In genomic region chr10:71615538-71616329, GRCh38 we compare ENCODE assay signal across 33 cellular contexts.
"Had no signal": no experiment of that assay in that cellular context is flagged by ENCODE, and none has a peak within 500 bp of the region (broad histone marks: within the 10 kb centered on the region; RNA-seq: fewer than 3 reads in every experiment).

No MANE protein-coding gene starts in this region.

- H3K9me2 ChIP-seq: SK-N-SH had no signal

- H3K36me3 ChIP-seq: cardiac muscle cell, MG63, Peyer's patch, SJSA1 had no signal

- H3K27ac ChIP-seq: cardiac muscle cell, SJSA1, VCaP had no signal

- ATAC-seq: activated CD8-positive, alpha-beta T cell treated with anti-CD3 and anti-CD28 coated beads for 36 hours; activated T-cell treated with anti-CD3 and anti-CD28 coated beads, Interleukin-2, amount 50 U/mL, for 72 hours; activated T-helper 17 cell treated with anti-CD3 and anti-CD28 coated beads, Interleukin-2, amount 50 U/mL, for 72 hours had no signal

- H3K4me3 ChIP-seq: cardiac muscle cell, MG63, Peyer's patch, SJSA1 had no signal

- DNase-seq: activated CD4-positive, alpha-beta T cell treated with anti-CD3 and anti-CD28 coated beads, Interleukin-2, amount 10 ng/mL, durations not matched to agents 24 days and 14 days; activated CD4-positive, alpha-beta T cell treated with anti-CD3 and anti-CD28 coated beads, Interleukin-2, amount 50 U/mL, for 4 hours; activated CD4-positive, CD25-positive, alpha-beta regulatory T cell; activated CD8-positive, alpha-beta T cell treated with anti-CD3 and anti-CD28 coated beads for 36 hours; activated effector memory CD4-positive, alpha-beta T cell treated with anti-CD3 and anti-CD28 coated beads, Interleukin-2, amount 50 U/mL, for 16 hours; activated naive CD4-positive, alpha-beta T cell; activated naive CD4-positive, alpha-beta T cell treated with anti-CD3 and anti-CD28 coated beads, Interleukin-2, amount 50 U/mL, for 16 hours; activated naive CD8-positive, alpha-beta T cell treated with anti-CD3 and anti-CD28 coated beads for 36 hours; activated T-cell treated with anti-CD3 and anti-CD28 coated beads, Interleukin-2, amount 50 U/mL, for 1 hour; activated T-cell treated with anti-CD3 and anti-CD28 coated beads, Interleukin-2, amount 50 U/mL, for 72 hours; amniotic stem cell; aorta; Kasumi-1; MG63; NCI-H1048; NCI-H1105 treated with DMSO at 0.1 percent for 48 hours; NCI-H1436; NCI-H1694; NCI-H1930; NCI-H2081 treated with DMSO at 0.1 percent for 48 hours; NCI-H226; NCI-H446 treated with DMSO at 0.1 percent for 48 hours; NCI-H524; NCI-H69; NCI-H82; RPMI8226; SHP77 treated with DMSO at 0.1 percent for 48 hours; SK-N-SH had no signal

- H3K27me3 ChIP-seq: cardiac muscle cell, MG63, Peyer's patch, SJSA1 had no signal

- H3K9me3 ChIP-seq: MG63, Peyer's patch, SJSA1, SK-N-SH had no signal

- H3K9ac ChIP-seq: SK-N-SH had no signal

- H3K4me2 ChIP-seq: SK-N-SH had no signal
